Comparison of ENCODE assay signal across 8 cellular contexts in genomic region chr12:98352218-98352811, GRCh38.
DNase-seq lines count a peak whose midpoint lies in the region; ATAC-seq and TF ChIP-seq lines count a peak whose summit lies in the region.

No MANE protein-coding gene starts in this region.

- no peak for TF ChIP-seq POLR2A in thyroid gland (IDR thresholded peaks at IDR 0.05)

- intact Hi-C loops in thyroid gland (cut with DNase I) = no loop called here

- no peak overlapping the region for H3K4me3 ChIP-seq in MG63
- H3K4me3 ChIP-seq in thyroid gland (replicated peaks in 1 of 3) = no peak overlapping the region

- ATAC-seq in GM21423 (IDR thresholded peaks at IDR 0.05; ENCODE audit: unreplicated experiment) (peak; percentile 52), GM21528 (IDR thresholded peaks at IDR 0.05; ENCODE audit: low FRiP score, unreplicated experiment) (no peak), GM19467 (IDR thresholded peaks at IDR 0.05; ENCODE audit: unreplicated experiment) (no peak)

- no peaks in the 10 kb centered on the region for H3K9me3 ChIP-seq in MG63
- H3K9me3 ChIP-seq in thyroid gland = no peaks in the 10 kb centered on the region

- H3K27ac ChIP-seq in thyroid gland = no peak overlapping the region

- H3K27me3 ChIP-seq in MG63 = no peaks in the 10 kb centered on the region
- H3K27me3 ChIP-seq in thyroid gland = no peaks in the 10 kb centered on the region

- H3K4me1 ChIP-seq in thyroid gland = no peaks in the 10 kb centered on the region

- 76 to 85% methylated on average over 4 of the region's 4 CpGs for WGBS in thyroid gland, 2 donors

- no peak for TF ChIP-seq CTCF in thyroid gland (IDR thresholded peaks at IDR 0.05)

- H3K36me3 ChIP-seq in MG63 = no peaks in the 10 kb centered on the region
- H3K36me3 ChIP-seq in thyroid gland = no peaks in the 10 kb centered on the region

- DNase-seq in COLO829 (ENCODE audit: low spot score) (peak; percentile 66), MG63 (peak; percentile 57), fibroblast of the conjunctiva (ENCODE audit: low read depth) (peak; percentile 5), thyroid gland (no peak)
- no peak for DNase-seq in effector CD4-positive, alpha-beta T cell

Comparison
In these comparisons a context has a peak if more than half of its experiments do, and no peak if none do; other contexts are left out.
1. DNase-seq: peak in COLO829 (single experiment), MG63 (single experiment) and fibroblast of the conjunctiva (single experiment); none in effector CD4-positive, alpha-beta T cell (single experiment) and thyroid gland (0 of 2).